In genomic region chr10:23505797-23506465, GRCh38 we compare ENCODE assay signal across 19 cellular contexts.
"Had no signal": no experiment of that assay in that cellular context is flagged by ENCODE, and none has a peak within 500 bp of the region (broad histone marks: within the 10 kb centered on the region; RNA-seq: fewer than 3 reads in every experiment).

No MANE protein-coding gene starts in this region.

- DNase-seq: activated CD4-positive, alpha-beta T cell treated with anti-CD3 and anti-CD28 coated beads for 1 hour; activated CD4-positive, alpha-beta T cell treated with anti-CD3 and anti-CD28 coated beads, Interleukin-2, amount 50 U/mL, for 4 hours; activated effector memory CD4-positive, alpha-beta T cell treated with anti-CD3 and anti-CD28 coated beads, Interleukin-2, amount 50 U/mL, for 16 hours; activated T-cell treated with anti-CD3 and anti-CD28 coated beads, Interleukin-2, amount 50 U/mL, for 72 hours; colonic mucosa; foreskin melanocyte; glutamatergic neuron; hippocampal formation; islet precursor cell; left colon; mammary epithelial cell; nephron progenitor cell; nucleus accumbens; stimulated activated naive B cell treated with anti-CD40 and anti-IgM and Interleukin-4, amounts not matched to agents 10 μg/mL and 1 μg/mL and 100 μg/mL, for 72 hours; upper lobe of left lung had no signal

- H3K27ac ChIP-seq: ascending aorta, colonic mucosa, thoracic aorta had no signal

- H3K9me3 ChIP-seq: ascending aorta, colonic mucosa, thoracic aorta, upper lobe of left lung had no signal

- H3K27me3 ChIP-seq: ascending aorta, colonic mucosa, upper lobe of left lung had no signal

- H3K36me3 Mint-ChIP-seq: activated naive CD4-positive, alpha-beta T cell treated with anti-CD3 and anti-CD28 coated beads, Interleukin-2, amount 50 U/mL, for 24 hours had no signal

- H3K36me3 ChIP-seq: ascending aorta, colonic mucosa, thoracic aorta, upper lobe of left lung had no signal

- ATAC-seq: activated T-cell treated with anti-CD3 and anti-CD28 coated beads, Interleukin-2, amount 50 U/mL, for 72 hours; left colon; stimulated activated naive B cell treated with anti-CD40 and anti-IgM and Interleukin-4, amounts not matched to agents 10 μg/mL and 1 μg/mL and 100 μg/mL, for 72 hours had no signal

- H3K4me3 ChIP-seq: ascending aorta, colonic mucosa, thoracic aorta, upper lobe of left lung had no signal

- H3K27ac Mint-ChIP-seq: activated naive CD4-positive, alpha-beta T cell treated with anti-CD3 and anti-CD28 coated beads, Interleukin-2, amount 50 U/mL, for 24 hours; activated T-cell treated with anti-CD3 and anti-CD28 coated beads, Interleukin-2, amount 50 U/mL, for 72 hours; nephron progenitor cell; stimulated activated naive B cell treated with anti-CD40 and anti-IgM and Interleukin-4, amounts not matched to agents 10 μg/mL and 1 μg/mL and 100 μg/mL, for 72 hours had no signal

- H3K4me1 ChIP-seq: ascending aorta, colonic mucosa, upper lobe of left lung had no signal

- H3K9me3 Mint-ChIP-seq: activated naive CD4-positive, alpha-beta T cell treated with anti-CD3 and anti-CD28 coated beads, Interleukin-2, amount 50 U/mL, for 24 hours; central memory CD8-positive, alpha-beta T cell had no signal

- H3K4me3 Mint-ChIP-seq: activated naive CD4-positive, alpha-beta T cell treated with anti-CD3 and anti-CD28 coated beads, Interleukin-2, amount 50 U/mL, for 24 hours; activated T-cell treated with anti-CD3 and anti-CD28 coated beads, Interleukin-2, amount 50 U/mL, for 72 hours; central memory CD8-positive, alpha-beta T cell; nephron progenitor cell; stimulated activated naive B cell treated with anti-CD40 and anti-IgM and Interleukin-4, amounts not matched to agents 10 μg/mL and 1 μg/mL and 100 μg/mL, for 72 hours had no signal

- H3K4me1 Mint-ChIP-seq: activated naive CD4-positive, alpha-beta T cell treated with anti-CD3 and anti-CD28 coated beads, Interleukin-2, amount 50 U/mL, for 24 hours; central memory CD8-positive, alpha-beta T cell; nephron progenitor cell; stimulated activated naive B cell treated with anti-CD40 and anti-IgM and Interleukin-4, amounts not matched to agents 10 μg/mL and 1 μg/mL and 100 μg/mL, for 72 hours had no signal
